Comparison of ENCODE assay signal across 22 cellular contexts in genomic region chr12:38289396-38289795, GRCh38.
"Had no signal": no experiment of that assay in that cellular context is flagged by ENCODE, and none has a peak within 500 bp of the region (broad histone marks: within the 10 kb centered on the region; RNA-seq: fewer than 3 reads in every experiment).

No MANE protein-coding gene starts in this region.

- H3K27ac ChIP-seq: SJCRH30 had no signal

- H3K4me3 ChIP-seq: MG63, SJCRH30 had no signal

- H3K36me3 ChIP-seq: MG63, SJCRH30 had no signal

- H3K4me1 ChIP-seq: SJCRH30 had no signal

- DNase-seq: KBM-7, MG63, NCI-H1092, NCI-H1105 treated with DMSO at 0.1 percent for 48 hours, NCI-H1417 treated with DMSO at 0.1 percent for 48 hours, NCI-H146, NCI-H1694 treated with DMSO at 0.1 percent for 48 hours, NCI-H1930, NCI-H2081, NCI-H2107, NCI-H2227 treated with DMSO at 0.1 percent for 48 hours, NCI-H446, NCI-H510A, NCI-H524 treated with DMSO at 0.1 percent for 48 hours, NCI-H69, NCI-H774, RPMI8226, SHP77 treated with DMSO at 0.1 percent for 48 hours, SJCRH30 had no signal

- FAIRE-seq: RCC 7860 had no signal

- H3K9me3 ChIP-seq: MG63, SJCRH30 had no signal

- H3K27me3 ChIP-seq: MG63, SJCRH30 had no signal

- ATAC-seq: Right ventricle myocardium inferior, SK-N-SH treated with all-trans-retinoic acid at 6 μM for 48 hours had no signal
